In genomic region chr1:29682171-29682917, GRCh38 we compare ENCODE assay signal across 18 cellular contexts.
DNase-seq lines count a peak whose midpoint lies in the region; ATAC-seq and TF ChIP-seq lines count a peak whose summit lies in the region.
"Had no signal": no experiment of that assay in that cellular context is flagged by ENCODE, and none has a peak within 500 bp of the region (broad histone marks: within the 10 kb centered on the region; RNA-seq: fewer than 3 reads in every experiment).

No MANE protein-coding gene starts in this region.

- H3K9me3 Mint-ChIP-seq in WTC11 (peaks cover 8% of the 10 kb centered on the region), Caco-2 (ENCODE audit: unreplicated experiment) (no peaks in the 10 kb centered on the region)
- H3K9me3 Mint-ChIP-seq: activated naive CD4-positive, alpha-beta T cell treated with anti-CD3 and anti-CD28 coated beads, Interleukin-2, amount 50 U/mL, for 24 hours; activated T-cell treated with anti-CD3 and anti-CD28 coated beads, Interleukin-2, amount 50 U/mL, for 24 hours; HFFc6 had no signal

- no peaks in the 10 kb centered on the region for H3K9me2 ChIP-seq in neural cell (ENCODE audit: insufficient read depth, low read length)

- H3K36me3 Mint-ChIP-seq in WTC11 (peaks cover 4% of the 10 kb centered on the region), Caco-2 (ENCODE audit: insufficient read depth, unreplicated experiment) (no peaks in the 10 kb centered on the region)
- H3K36me3 Mint-ChIP-seq: activated naive CD4-positive, alpha-beta T cell treated with anti-CD3 and anti-CD28 coated beads, Interleukin-2, amount 50 U/mL, for 24 hours had no signal

- H3K27me3 Mint-ChIP-seq in WTC11 (ENCODE audit: low read depth): no peaks in the 10 kb centered on the region
- H3K27me3 Mint-ChIP-seq in Caco-2 (ENCODE audit: insufficient read depth, unreplicated experiment): peaks cover 9% of the 10 kb centered on the region

- no peak for TF ChIP-seq EP300 in neural cell (conservative IDR thresholded peaks at IDR 0.05; ENCODE audit: poor library complexity, severe bottlenecking)

- TF ChIP-seq RAD21 in neural cell (conservative IDR thresholded peaks at IDR 0.05): no peak

- TF ChIP-seq CTCF in C4-2B (conservative IDR thresholded peaks at IDR 0.05) (no peak), WTC11 (IDR thresholded peaks at IDR 0.05) (no peak), neural cell (IDR thresholded peaks at IDR 0.05; ENCODE audit: poor library complexity, severe bottlenecking) (peak; percentile 35), Caco-2 (IDR thresholded peaks at IDR 0.05; ENCODE audit: insufficient read depth in 1 of 2, low read depth in 1 of 2, low read length in 1 of 2, severe bottlenecking in 1 of 2, unreplicated experiment in 1 of 2) (no peak)

- ATAC-seq in WTC11: peak; percentile 44
- no peak for ATAC-seq in HG02973 (IDR thresholded peaks at IDR 0.05; ENCODE audit: unreplicated experiment)
- ATAC-seq: Right ventricle myocardium inferior had no signal

- DNase-seq in H7 (peak; percentile 59), WTC11 (ENCODE audit: low spot score) (no peak), Caco-2 (no peak), glomerular visceral epithelial cell (ENCODE audit: extremely low spot score) (no peak)
- DNase-seq: activated CD4-positive, alpha-beta T cell treated with anti-CD3 and anti-CD28 coated beads for 48 hours; activated T-cell treated with anti-CD3 and anti-CD28 coated beads, Interleukin-2, amount 50 U/mL, for 24 hours; heart left ventricle; HFFc6; mesendoderm; sigmoid colon; stimulated activated CD4-positive, alpha-beta T cell treated with anti-CD3 and anti-CD28 coated beads, Interleukin-2, amount 100 ng/mL, for 48 hours; T-helper 9 cell had no signal

- no peak overlapping the region for H3K4me2 ChIP-seq in neural cell (ENCODE audit: low read length)

- POLR2A ChIA-PET in WTC11 (lab: Charles Lee) (no interaction called here), Caco-2 (lab: Charles Lee) (no interaction called here)

- intact Hi-C loops in Caco-2 (cut with micrococcal nuclease; ENCODE audit: unreplicated experiment): no loop called here

- H3K79me2 ChIP-seq in neural cell (replicated peaks; ENCODE audit: insufficient read depth, low read length): no peaks in the 10 kb centered on the region

- no peak overlapping the region for H3K4me3 Mint-ChIP-seq in WTC11
- no peak overlapping the region for H3K4me3 Mint-ChIP-seq in Caco-2 (ENCODE audit: unreplicated experiment)
- H3K4me3 Mint-ChIP-seq: activated naive CD4-positive, alpha-beta T cell treated with anti-CD3 and anti-CD28 coated beads, Interleukin-2, amount 50 U/mL, for 24 hours; activated T-cell treated with anti-CD3 and anti-CD28 coated beads, Interleukin-2, amount 50 U/mL, for 24 hours; HFFc6 had no signal

- no peaks in the 10 kb centered on the region for H3K27me3 ChIP-seq in H7 (ENCODE audit: control insufficient read depth, insufficient read depth, low read length)
- no peaks in the 10 kb centered on the region for H3K27me3 ChIP-seq in neural cell (ENCODE audit: insufficient read depth, low read depth, low read length)
- H3K27me3 ChIP-seq in Caco-2 (replicated peaks; ENCODE audit: control insufficient read depth, insufficient read depth, low read length): no peaks in the 10 kb centered on the region

- H3K27ac ChIP-seq in C4-2B (peak overlapping the region; percentile 39), neural cell (ENCODE audit: low read length) (peak overlapping the region; percentile 89)
- H3K27ac ChIP-seq: dorsolateral prefrontal cortex, heart left ventricle, sigmoid colon had no signal

- H3K9me3 ChIP-seq in neural cell (ENCODE audit: low read length): no peaks in the 10 kb centered on the region
- no peaks in the 10 kb centered on the region for H3K9me3 ChIP-seq in Caco-2
- H3K9me3 ChIP-seq: heart left ventricle, sigmoid colon had no signal

- BruUV-seq in Caco-2 (replicated peaks; lab: Mats Ljungman, UMichigan): no TSS peak

- H3K9ac ChIP-seq in neural cell (ENCODE audit: low read length): peak overlapping the region; percentile 66

- H3K27ac Mint-ChIP-seq in WTC11 (no peak overlapping the region), Caco-2 (ENCODE audit: unreplicated experiment) (no peak overlapping the region)
- H3K27ac Mint-ChIP-seq: activated naive CD4-positive, alpha-beta T cell treated with anti-CD3 and anti-CD28 coated beads, Interleukin-2, amount 50 U/mL, for 24 hours; activated T-cell treated with anti-CD3 and anti-CD28 coated beads, Interleukin-2, amount 50 U/mL, for 24 hours; HFFc6 had no signal

- peaks cover 9% of the 10 kb centered on the region for H3F3A ChIP-seq in neural cell (ENCODE audit: insufficient read depth, low read length, poor library complexity, severe bottlenecking)

- H3K36me3 ChIP-seq in H7 (replicated peaks; ENCODE audit: control insufficient read depth, insufficient read depth, low read length) (no peaks in the 10 kb centered on the region), neural cell (ENCODE audit: insufficient read depth, low read length) (no peaks in the 10 kb centered on the region), Caco-2 (ENCODE audit: control insufficient read depth, insufficient read depth, low read length) (no peaks in the 10 kb centered on the region)
- H3K36me3 ChIP-seq: heart left ventricle, sigmoid colon had no signal

- H3K4me3 ChIP-seq in H7 (ENCODE audit: insufficient read depth, low read depth, low read length) (no peak overlapping the region), neural cell (ENCODE audit: low read length) (peak overlapping the region; percentile 23), Caco-2 (ENCODE audit: low read depth, low read length) (no peak overlapping the region)
- H3K4me3 ChIP-seq: dorsolateral prefrontal cortex, heart left ventricle, sigmoid colon had no signal

- CTCF ChIA-PET in WTC11 (lab: Charles Lee) (interaction anchor here (0.7 to 1.4 kb wide), 4 partner anchors 21 to 443 kb away, joined by 3 to 9 read pairs (median 3); no protein-coding TSS in a partner anchor), Caco-2 (lab: Charles Lee) (no interaction called here)

- H3K4me1 ChIP-seq in Caco-2: no peaks in the 10 kb centered on the region

- no peaks in the 10 kb centered on the region for H4K20me1 ChIP-seq in neural cell (ENCODE audit: insufficient read depth)

- peak overlapping the region; percentile 51 for H2AFZ ChIP-seq in neural cell (ENCODE audit: low read depth, low read length)

- H3K4me1 Mint-ChIP-seq in WTC11: peaks cover 23% of the 10 kb centered on the region
- H3K4me1 Mint-ChIP-seq in Caco-2 (ENCODE audit: low read depth, unreplicated experiment): no peaks in the 10 kb centered on the region
- H3K4me1 Mint-ChIP-seq: activated naive CD4-positive, alpha-beta T cell treated with anti-CD3 and anti-CD28 coated beads, Interleukin-2, amount 50 U/mL, for 24 hours had no signal

TF ChIP-seq in WTC11, 78 proteins besides CTCF, POLR2A, EP300 and RAD21:
- TF ChIP-seq ELF4 (CRISPR knock-in tag; IDR thresholded peaks at IDR 0.05; ENCODE audit: low read depth) (no peak), NFE2L1 (CRISPR knock-in tag; IDR thresholded peaks at IDR 0.05) (no peak), JAZF1 (CRISPR knock-in tag; IDR thresholded peaks at IDR 0.05) (no peak), CBFB (CRISPR knock-in tag; IDR thresholded peaks at IDR 0.05; ENCODE audit: low read depth) (no peak), ZNF671 (CRISPR knock-in tag; IDR thresholded peaks at IDR 0.05) (no peak)
- TF ChIP-seq, protein P1, sequence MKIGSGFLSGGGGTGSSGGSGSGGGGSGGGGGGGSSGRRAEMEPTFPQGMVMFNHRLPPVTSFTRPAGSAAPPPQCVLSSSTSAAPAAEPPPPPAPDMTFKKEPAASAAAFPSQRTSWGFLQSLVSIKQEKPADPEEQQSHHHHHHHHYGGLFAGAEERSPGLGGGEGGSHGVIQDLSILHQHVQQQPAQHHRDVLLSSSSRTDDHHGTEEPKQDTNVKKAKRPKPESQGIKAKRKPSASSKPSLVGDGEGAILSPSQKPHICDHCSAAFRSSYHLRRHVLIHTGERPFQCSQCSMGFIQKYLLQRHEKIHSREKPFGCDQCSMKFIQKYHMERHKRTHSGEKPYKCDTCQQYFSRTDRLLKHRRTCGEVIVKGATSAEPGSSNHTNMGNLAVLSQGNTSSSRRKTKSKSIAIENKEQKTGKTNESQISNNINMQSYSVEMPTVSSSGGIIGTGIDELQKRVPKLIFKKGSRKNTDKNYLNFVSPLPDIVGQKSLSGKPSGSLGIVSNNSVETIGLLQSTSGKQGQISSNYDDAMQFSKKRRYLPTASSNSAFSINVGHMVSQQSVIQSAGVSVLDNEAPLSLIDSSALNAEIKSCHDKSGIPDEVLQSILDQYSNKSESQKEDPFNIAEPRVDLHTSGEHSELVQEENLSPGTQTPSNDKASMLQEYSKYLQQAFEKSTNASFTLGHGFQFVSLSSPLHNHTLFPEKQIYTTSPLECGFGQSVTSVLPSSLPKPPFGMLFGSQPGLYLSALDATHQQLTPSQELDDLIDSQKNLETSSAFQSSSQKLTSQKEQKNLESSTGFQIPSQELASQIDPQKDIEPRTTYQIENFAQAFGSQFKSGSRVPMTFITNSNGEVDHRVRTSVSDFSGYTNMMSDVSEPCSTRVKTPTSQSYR (CRISPR knock-in tag; IDR thresholded peaks at IDR 0.05): no peak

TF ChIP-seq in neural cell, 6 proteins besides CTCF, POLR2A, EP300 and RAD21:
- TF ChIP-seq SMC3 (conservative IDR thresholded peaks at IDR 0.05; ENCODE audit: poor library complexity): peak; percentile 29
- TF ChIP-seq, protein P2, sequence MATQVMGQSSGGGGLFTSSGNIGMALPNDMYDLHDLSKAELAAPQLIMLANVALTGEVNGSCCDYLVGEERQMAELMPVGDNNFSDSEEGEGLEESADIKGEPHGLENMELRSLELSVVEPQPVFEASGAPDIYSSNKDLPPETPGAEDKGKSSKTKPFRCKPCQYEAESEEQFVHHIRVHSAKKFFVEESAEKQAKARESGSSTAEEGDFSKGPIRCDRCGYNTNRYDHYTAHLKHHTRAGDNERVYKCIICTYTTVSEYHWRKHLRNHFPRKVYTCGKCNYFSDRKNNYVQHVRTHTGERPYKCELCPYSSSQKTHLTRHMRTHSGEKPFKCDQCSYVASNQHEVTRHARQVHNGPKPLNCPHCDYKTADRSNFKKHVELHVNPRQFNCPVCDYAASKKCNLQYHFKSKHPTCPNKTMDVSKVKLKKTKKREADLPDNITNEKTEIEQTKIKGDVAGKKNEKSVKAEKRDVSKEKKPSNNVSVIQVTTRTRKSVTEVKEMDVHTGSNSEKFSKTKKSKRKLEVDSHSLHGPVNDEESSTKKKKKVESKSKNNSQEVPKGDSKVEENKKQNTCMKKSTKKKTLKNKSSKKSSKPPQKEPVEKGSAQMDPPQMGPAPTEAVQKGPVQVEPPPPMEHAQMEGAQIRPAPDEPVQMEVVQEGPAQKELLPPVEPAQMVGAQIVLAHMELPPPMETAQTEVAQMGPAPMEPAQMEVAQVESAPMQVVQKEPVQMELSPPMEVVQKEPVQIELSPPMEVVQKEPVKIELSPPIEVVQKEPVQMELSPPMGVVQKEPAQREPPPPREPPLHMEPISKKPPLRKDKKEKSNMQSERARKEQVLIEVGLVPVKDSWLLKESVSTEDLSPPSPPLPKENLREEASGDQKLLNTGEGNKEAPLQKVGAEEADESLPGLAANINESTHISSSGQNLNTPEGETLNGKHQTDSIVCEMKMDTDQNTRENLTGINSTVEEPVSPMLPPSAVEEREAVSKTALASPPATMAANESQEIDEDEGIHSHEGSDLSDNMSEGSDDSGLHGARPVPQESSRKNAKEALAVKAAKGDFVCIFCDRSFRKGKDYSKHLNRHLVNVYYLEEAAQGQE (IDR thresholded peaks at IDR 0.05; ENCODE audit: borderline replicate concordance): no peak
